In the genomic region with DNA sequence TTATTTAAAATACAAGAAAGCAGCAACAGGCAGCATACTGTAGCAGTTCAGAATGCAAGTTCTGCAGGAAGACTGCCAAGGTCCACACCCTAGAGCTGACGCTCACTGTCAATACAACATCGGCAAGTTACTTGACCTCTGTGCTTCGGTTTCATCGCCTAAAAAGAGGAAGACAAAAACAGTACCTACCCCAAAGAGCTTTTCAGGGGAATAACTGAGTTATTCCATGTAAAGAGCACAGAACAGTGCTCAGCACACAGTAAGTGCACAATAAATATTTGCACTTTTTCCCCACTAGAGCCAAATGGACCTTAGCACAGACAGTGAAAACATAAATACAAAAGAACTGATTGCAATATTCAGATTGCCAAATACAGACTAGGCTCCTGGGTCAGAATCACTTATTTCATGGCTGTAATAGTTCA, we compare ENCODE assay signal across 1 cellular context.
TF ChIP-seq lines count a peak whose summit lies in the region.

No MANE protein-coding gene starts in this region.

TF ChIP-seq in HepG2, 621 proteins besides CTCF, POLR2A, EP300 and RAD21 (continued from another document):
- TF ChIP-seq ZNF564 (CRISPR knock-in tag; IDR thresholded peaks at IDR 0.05) (no peak), TEAD2 (CRISPR knock-in tag; IDR thresholded peaks at IDR 0.05) (no peak), ZNF253 (CRISPR knock-in tag; IDR thresholded peaks at IDR 0.05; ENCODE audit: borderline replicate concordance) (no peak), SMC3 (IDR thresholded peaks at IDR 0.05; ENCODE audit: low read length) (no peak), SIN3A (IDR thresholded peaks at IDR 0.05; ENCODE audit: borderline replicate concordance, low read depth, low read length) (no peak), ZKSCAN5 (CRISPR knock-in tag; IDR thresholded peaks at IDR 0.05) (no peak), JUNB (CRISPR knock-in tag; IDR thresholded peaks at IDR 0.05; ENCODE audit: borderline replicate concordance) (no peak), MEIS2 (CRISPR knock-in tag; IDR thresholded peaks at IDR 0.05) (0 out of 2 replicates have a peak, but pooled peaks have one; percentile 35), ZNF180 (CRISPR knock-in tag; IDR thresholded peaks at IDR 0.05; ENCODE audit: borderline replicate concordance, low read depth) (no peak), MXD4 (CRISPR knock-in tag; IDR thresholded peaks at IDR 0.05) (no peak), MTF2 (CRISPR knock-in tag; IDR thresholded peaks at IDR 0.05; ENCODE audit: borderline replicate concordance) (no peak), ZNF775 (CRISPR knock-in tag; IDR thresholded peaks at IDR 0.05; ENCODE audit: borderline replicate concordance) (no peak), SP2 (CRISPR knock-in tag; IDR thresholded peaks at IDR 0.05) (no peak), PPARG (CRISPR knock-in tag; conservative IDR thresholded peaks at IDR 0.05) (peak; percentile 29; the same call in 1 of the 2 replicates), MED1 (CRISPR knock-in tag; IDR thresholded peaks at IDR 0.05) (peak; percentile 67), ZNF337 (CRISPR knock-in tag; IDR thresholded peaks at IDR 0.05; ENCODE audit: borderline replicate concordance, low read depth) (no peak), ZNF577 (CRISPR knock-in tag; IDR thresholded peaks at IDR 0.05; ENCODE audit: borderline replicate concordance, low read depth) (no peak), MTERF4 (CRISPR knock-in tag; IDR thresholded peaks at IDR 0.05) (no peak), CENPX (CRISPR knock-in tag; IDR thresholded peaks at IDR 0.05) (no peak), ZNF136 (CRISPR knock-in tag; IDR thresholded peaks at IDR 0.05; ENCODE audit: low read depth) (no peak), ZNF3 (CRISPR knock-in tag; IDR thresholded peaks at IDR 0.05) (no peak), BCL3 (CRISPR knock-in tag; IDR thresholded peaks at IDR 0.05) (no peak), SATB2 (CRISPR knock-in tag; IDR thresholded peaks at IDR 0.05) (no peak), ZFP36 (IDR thresholded peaks at IDR 0.05; ENCODE audit: borderline replicate concordance, low read depth, low read length, partially characterized antibody) (no peak), ZNF20 (CRISPR knock-in tag; IDR thresholded peaks at IDR 0.05) (no peak), HIVEP1 (CRISPR knock-in tag; IDR thresholded peaks at IDR 0.05) (no peak), SNRNP70 (IDR thresholded peaks at IDR 0.05; ENCODE audit: low read depth, low read length) (no peak), ARHGAP35 (CRISPR knock-in tag; IDR thresholded peaks at IDR 0.05; ENCODE audit: borderline replicate concordance) (no peak), NR2F6 (IDR thresholded peaks at IDR 0.05) (peak; percentile 81), NR2F6 (CRISPR knock-in tag; IDR thresholded peaks at IDR 0.05) (peak; percentile 71)
- TF ChIP-seq, protein P1, sequence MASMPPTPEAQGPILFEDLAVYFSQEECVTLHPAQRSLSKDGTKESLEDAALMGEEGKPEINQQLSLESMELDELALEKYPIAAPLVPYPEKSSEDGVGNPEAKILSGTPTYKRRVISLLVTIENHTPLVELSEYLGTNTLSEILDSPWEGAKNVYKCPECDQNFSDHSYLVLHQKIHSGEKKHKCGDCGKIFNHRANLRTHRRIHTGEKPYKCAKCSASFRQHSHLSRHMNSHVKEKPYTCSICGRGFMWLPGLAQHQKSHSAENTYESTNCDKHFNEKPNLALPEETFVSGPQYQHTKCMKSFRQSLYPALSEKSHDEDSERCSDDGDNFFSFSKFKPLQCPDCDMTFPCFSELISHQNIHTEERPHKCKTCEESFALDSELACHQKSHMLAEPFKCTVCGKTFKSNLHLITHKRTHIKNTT (CRISPR knock-in tag; IDR thresholded peaks at IDR 0.05) = no peak
